Comparison of ENCODE assay signal across 2 cellular contexts in genomic region chr9:125680442-125680841, GRCh38.
A peak's percentile ranks its signal among the peaks of the same experiment; 100 is the strongest.
TF ChIP-seq lines count a peak whose summit lies in the region.

No MANE protein-coding gene starts in this region.

TF ChIP-seq in A549, 52 proteins besides CTCF, POLR2A, EP300 and RAD21:
- TF ChIP-seq FOSB (CRISPR knock-in tag; IDR thresholded peaks at IDR 0.05) = no peak
- TF ChIP-seq, protein P1, sequence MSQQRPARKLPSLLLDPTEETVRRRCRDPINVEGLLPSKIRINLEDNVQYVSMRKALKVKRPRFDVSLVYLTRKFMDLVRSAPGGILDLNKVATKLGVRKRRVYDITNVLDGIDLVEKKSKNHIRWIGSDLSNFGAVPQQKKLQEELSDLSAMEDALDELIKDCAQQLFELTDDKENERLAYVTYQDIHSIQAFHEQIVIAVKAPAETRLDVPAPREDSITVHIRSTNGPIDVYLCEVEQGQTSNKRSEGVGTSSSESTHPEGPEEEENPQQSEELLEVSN (IDR thresholded peaks at IDR 0.05; ENCODE audit: borderline replicate concordance, low read depth) = no peak
- TF ChIP-seq, protein P2, sequence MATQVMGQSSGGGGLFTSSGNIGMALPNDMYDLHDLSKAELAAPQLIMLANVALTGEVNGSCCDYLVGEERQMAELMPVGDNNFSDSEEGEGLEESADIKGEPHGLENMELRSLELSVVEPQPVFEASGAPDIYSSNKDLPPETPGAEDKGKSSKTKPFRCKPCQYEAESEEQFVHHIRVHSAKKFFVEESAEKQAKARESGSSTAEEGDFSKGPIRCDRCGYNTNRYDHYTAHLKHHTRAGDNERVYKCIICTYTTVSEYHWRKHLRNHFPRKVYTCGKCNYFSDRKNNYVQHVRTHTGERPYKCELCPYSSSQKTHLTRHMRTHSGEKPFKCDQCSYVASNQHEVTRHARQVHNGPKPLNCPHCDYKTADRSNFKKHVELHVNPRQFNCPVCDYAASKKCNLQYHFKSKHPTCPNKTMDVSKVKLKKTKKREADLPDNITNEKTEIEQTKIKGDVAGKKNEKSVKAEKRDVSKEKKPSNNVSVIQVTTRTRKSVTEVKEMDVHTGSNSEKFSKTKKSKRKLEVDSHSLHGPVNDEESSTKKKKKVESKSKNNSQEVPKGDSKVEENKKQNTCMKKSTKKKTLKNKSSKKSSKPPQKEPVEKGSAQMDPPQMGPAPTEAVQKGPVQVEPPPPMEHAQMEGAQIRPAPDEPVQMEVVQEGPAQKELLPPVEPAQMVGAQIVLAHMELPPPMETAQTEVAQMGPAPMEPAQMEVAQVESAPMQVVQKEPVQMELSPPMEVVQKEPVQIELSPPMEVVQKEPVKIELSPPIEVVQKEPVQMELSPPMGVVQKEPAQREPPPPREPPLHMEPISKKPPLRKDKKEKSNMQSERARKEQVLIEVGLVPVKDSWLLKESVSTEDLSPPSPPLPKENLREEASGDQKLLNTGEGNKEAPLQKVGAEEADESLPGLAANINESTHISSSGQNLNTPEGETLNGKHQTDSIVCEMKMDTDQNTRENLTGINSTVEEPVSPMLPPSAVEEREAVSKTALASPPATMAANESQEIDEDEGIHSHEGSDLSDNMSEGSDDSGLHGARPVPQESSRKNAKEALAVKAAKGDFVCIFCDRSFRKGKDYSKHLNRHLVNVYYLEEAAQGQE (IDR thresholded peaks at IDR 0.05) = no peak
- no peak for TF ChIP-seq BHLHE40 (IDR thresholded peaks at IDR 0.05; ENCODE audit: low read depth, low read length)
- TF ChIP-seq HEYL (CRISPR knock-in tag; IDR thresholded peaks at IDR 0.05) = no peak
- no peak for TF ChIP-seq MYC (IDR thresholded peaks at IDR 0.05; ENCODE audit: borderline replicate concordance, low read length)
- peak; percentile 87 for TF ChIP-seq MAFK (IDR thresholded peaks at IDR 0.05; ENCODE audit: partially characterized antibody)
- TF ChIP-seq, protein P3, sequence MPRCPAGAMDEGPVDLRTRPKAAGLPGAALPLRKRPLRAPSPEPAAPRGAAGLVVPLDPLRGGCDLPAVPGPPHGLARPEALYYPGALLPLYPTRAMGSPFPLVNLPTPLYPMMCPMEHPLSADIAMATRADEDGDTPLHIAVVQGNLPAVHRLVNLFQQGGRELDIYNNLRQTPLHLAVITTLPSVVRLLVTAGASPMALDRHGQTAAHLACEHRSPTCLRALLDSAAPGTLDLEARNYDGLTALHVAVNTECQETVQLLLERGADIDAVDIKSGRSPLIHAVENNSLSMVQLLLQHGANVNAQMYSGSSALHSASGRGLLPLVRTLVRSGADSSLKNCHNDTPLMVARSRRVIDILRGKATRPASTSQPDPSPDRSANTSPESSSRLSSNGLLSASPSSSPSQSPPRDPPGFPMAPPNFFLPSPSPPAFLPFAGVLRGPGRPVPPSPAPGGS (IDR thresholded peaks at IDR 0.05) = no peak
TF ChIP-seq in A549: peak in this region for 1.

TF ChIP-seq in K562, 482 proteins besides CTCF, POLR2A, EP300 and RAD21:
- TF ChIP-seq MAFF (IDR thresholded peaks at IDR 0.05; ENCODE audit: low read length) (peak; percentile 59; the same call in 1 of the 2 replicates), MAFG (tag; conservative IDR thresholded peaks at IDR 0.05) (peak; percentile 57), ZNF655 (CRISPR knock-in tag; IDR thresholded peaks at IDR 0.05) (no peak), HMG20A (CRISPR knock-in tag; conservative IDR thresholded peaks at IDR 0.05) (no peak), ZNF316 (IDR thresholded peaks at IDR 0.05) (peak; percentile 91), BDP1 (IDR thresholded peaks at IDR 0.05; ENCODE audit: insufficient read depth, insufficient read length) (no peak), LEF1 (IDR thresholded peaks at IDR 0.05) (no peak), ZNF699 (CRISPR knock-in tag; IDR thresholded peaks at IDR 0.05; ENCODE audit: insufficient replicate concordance) (no peak), MAFK (IDR thresholded peaks at IDR 0.05; ENCODE audit: low read length) (peak; percentile 59; the same call in 1 of the 2 replicates), C11orf30 (IDR thresholded peaks at IDR 0.05; ENCODE audit: low read depth) (peak; percentile 80), FIP1L1 (IDR thresholded peaks at IDR 0.05; ENCODE audit: low read depth, low read length, poor library complexity, severe bottlenecking) (no peak)
- TF ChIP-seq, protein P4, sequence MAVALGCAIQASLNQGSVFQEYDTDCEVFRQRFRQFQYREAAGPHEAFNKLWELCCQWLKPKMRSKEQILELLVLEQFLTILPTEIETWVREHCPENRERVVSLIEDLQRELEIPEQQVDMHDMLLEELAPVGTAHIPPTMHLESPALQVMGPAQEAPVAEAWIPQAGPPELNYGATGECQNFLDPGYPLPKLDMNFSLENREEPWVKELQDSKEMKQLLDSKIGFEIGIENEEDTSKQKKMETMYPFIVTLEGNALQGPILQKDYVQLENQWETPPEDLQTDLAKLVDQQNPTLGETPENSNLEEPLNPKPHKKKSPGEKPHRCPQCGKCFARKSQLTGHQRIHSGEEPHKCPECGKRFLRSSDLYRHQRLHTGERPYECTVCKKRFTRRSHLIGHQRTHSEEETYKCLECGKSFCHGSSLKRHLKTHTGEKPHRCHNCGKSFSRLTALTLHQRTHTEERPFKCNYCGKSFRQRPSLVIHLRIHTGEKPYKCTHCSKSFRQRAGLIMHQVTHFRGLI (CRISPR knock-in tag; IDR thresholded peaks at IDR 0.05) = no peak
- TF ChIP-seq, protein P5, sequence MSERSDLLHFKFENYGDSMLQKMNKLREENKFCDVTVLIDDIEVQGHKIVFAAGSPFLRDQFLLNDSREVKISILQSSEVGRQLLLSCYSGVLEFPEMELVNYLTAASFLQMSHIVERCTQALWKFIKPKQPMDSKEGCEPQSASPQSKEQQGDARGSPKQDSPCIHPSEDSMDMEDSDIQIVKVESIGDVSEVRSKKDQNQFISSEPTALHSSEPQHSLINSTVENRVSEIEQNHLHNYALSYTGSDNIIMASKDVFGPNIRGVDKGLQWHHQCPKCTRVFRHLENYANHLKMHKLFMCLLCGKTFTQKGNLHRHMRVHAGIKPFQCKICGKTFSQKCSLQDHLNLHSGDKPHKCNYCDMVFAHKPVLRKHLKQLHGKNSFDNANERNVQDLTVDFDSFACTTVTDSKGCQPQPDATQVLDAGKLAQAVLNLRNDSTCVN (CRISPR knock-in tag; IDR thresholded peaks at IDR 0.05) = no peak
